In the genomic region with DNA sequence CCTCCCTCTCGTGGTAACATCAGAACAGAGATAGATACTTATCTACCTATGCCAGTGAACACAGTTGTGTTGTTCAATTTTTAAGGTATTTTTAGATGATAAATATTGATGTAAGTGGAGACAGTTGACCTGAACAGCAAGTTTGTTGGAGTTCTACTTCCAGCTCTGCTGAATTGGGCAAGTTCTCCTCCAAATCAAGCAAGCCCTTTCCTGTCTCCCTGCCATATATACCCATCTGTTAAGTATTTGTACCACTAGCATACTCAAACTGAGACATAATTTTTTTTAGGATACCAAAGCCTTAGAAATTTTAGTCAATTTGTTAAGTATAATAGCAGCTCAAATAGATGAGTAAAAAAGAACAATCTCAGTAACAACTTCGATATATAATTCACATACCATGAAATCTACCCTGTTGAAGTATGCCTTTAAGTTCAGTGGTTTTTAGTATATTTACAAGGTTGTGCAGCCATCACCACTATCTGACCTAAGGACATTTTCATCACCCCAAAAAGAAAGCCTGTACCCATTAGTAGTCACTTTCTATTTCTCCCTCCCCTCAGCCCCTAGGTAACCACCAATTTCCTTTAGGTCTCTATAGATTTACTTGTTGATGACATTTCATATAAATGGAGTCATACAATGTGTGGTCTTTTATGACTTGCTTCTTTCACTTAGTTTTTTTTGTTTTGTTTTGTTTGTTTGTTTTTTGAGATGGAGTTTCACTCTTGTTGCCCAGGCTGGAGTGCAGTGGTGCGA, we compare ENCODE assay signal across 19 cellular contexts.
DNase-seq lines count a peak whose midpoint lies in the region; ATAC-seq and TF ChIP-seq lines count a peak whose summit lies in the region.
"Had no signal": no experiment of that assay in that cellular context is flagged by ENCODE, and none has a peak within 500 bp of the region (broad histone marks: within the 10 kb centered on the region; RNA-seq: fewer than 3 reads in every experiment).

No MANE protein-coding gene starts in this region.

- POLR2A ChIA-PET in activated CD4-positive, alpha-beta T cell treated with anti-CD3 and anti-CD28 coated beads for 36 hours (lab: Charles Lee), result no interaction called here
- POLR2A ChIA-PET in CD8-positive, alpha-beta T cell (lab: Charles Lee), result interaction anchor here (0.5 to 1.4 kb wide), 3 partner anchors 7 to 139 kb away, joined by 3 to 4 read pairs (median 4); no protein-coding TSS in a partner anchor
- POLR2A ChIA-PET in activated CD8-positive, alpha-beta T cell treated with anti-CD3 and anti-CD28 coated beads, Interleukin-2, amount 10 ng/mL, durations not matched to agents 7 days and 5 days (lab: Charles Lee), result interaction anchor here (1.0 kb wide), 1 partner anchor 166 kb away, joined by 3 read pairs; no protein-coding TSS in a partner anchor

- H3K27ac ChIP-seq in CD8-positive, alpha-beta T cell (ENCODE audit: low read depth, low read length), result no peak overlapping the region
- H3K27ac ChIP-seq: BLaER1 treated with 17β-estradiol and CSF1 and Interleukin-3, amounts not matched to agents 10 nM and 100 nM; foreskin keratinocyte; hepatocyte; neutrophil had no signal

- intact Hi-C loops in activated CD4-positive, alpha-beta T cell treated with anti-CD3 and anti-CD28 coated beads for 36 hours (cut with DNase I, micrococcal nuclease), result no loop called here
- intact Hi-C loops in CD8-positive, alpha-beta T cell (cut with DNase I, micrococcal nuclease), result loop anchor here (5.0 kb wide), 2 partner anchors 42 to 63 kb away; a partner anchor contains a TSS

- H3K36me3 ChIP-seq in CD8-positive, alpha-beta T cell (ENCODE audit: insufficient read depth, low read length), result peaks cover 14% of the 10 kb centered on the region

- H3K36me3 Mint-ChIP-seq in activated CD4-positive, alpha-beta T cell treated with anti-CD3 and anti-CD28 coated beads for 36 hours (ENCODE audit: low read depth), result peaks cover 49% of the 10 kb centered on the region
- peaks cover 79% of the 10 kb centered on the region for H3K36me3 Mint-ChIP-seq in CD8-positive, alpha-beta T cell
- H3K36me3 Mint-ChIP-seq in activated CD8-positive, alpha-beta T cell treated with anti-CD3 and anti-CD28 coated beads, Interleukin-2, amount 10 ng/mL, durations not matched to agents 7 days and 5 days (ENCODE audit: low read depth), result peaks cover 74% of the 10 kb centered on the region
- peaks cover 24 to 39% of the 10 kb centered on the region in 2 donors for H3K36me3 Mint-ChIP-seq in naive B cell

- peaks cover 46% of the 10 kb centered on the region for H3K4me1 Mint-ChIP-seq in activated CD4-positive, alpha-beta T cell treated with anti-CD3 and anti-CD28 coated beads for 36 hours
- peaks cover 60% of the 10 kb centered on the region for H3K4me1 Mint-ChIP-seq in CD8-positive, alpha-beta T cell (ENCODE audit: low read depth)
- peaks cover 46% of the 10 kb centered on the region for H3K4me1 Mint-ChIP-seq in activated CD8-positive, alpha-beta T cell treated with anti-CD3 and anti-CD28 coated beads, Interleukin-2, amount 10 ng/mL, durations not matched to agents 7 days and 5 days (ENCODE audit: low read depth)
- peaks cover 15 to 23% (median 16%) of the 10 kb centered on the region in 3 donors for H3K4me1 Mint-ChIP-seq in naive B cell

- no peak overlapping the region for H3K4me3 Mint-ChIP-seq in activated CD4-positive, alpha-beta T cell treated with anti-CD3 and anti-CD28 coated beads for 36 hours
- no peak overlapping the region for H3K4me3 Mint-ChIP-seq in CD8-positive, alpha-beta T cell
- H3K4me3 Mint-ChIP-seq in activated CD8-positive, alpha-beta T cell treated with anti-CD3 and anti-CD28 coated beads, Interleukin-2, amount 10 ng/mL, durations not matched to agents 7 days and 5 days, result no peak overlapping the region
- no peak overlapping the region for H3K4me3 Mint-ChIP-seq in naive B cell

- no peaks in the 10 kb centered on the region for H3K27me3 ChIP-seq in CD8-positive, alpha-beta T cell (ENCODE audit: insufficient read depth, low read length)
- H3K27me3 ChIP-seq: BLaER1 treated with 17β-estradiol and CSF1 and Interleukin-3, amounts not matched to agents 10 nM and 100 nM; foreskin keratinocyte; hepatocyte; neutrophil had no signal

- H3K27me3 Mint-ChIP-seq in activated CD4-positive, alpha-beta T cell treated with anti-CD3 and anti-CD28 coated beads for 36 hours, result no peaks in the 10 kb centered on the region
- H3K27me3 Mint-ChIP-seq in CD8-positive, alpha-beta T cell (ENCODE audit: low read depth), result no peaks in the 10 kb centered on the region
- H3K27me3 Mint-ChIP-seq in activated CD8-positive, alpha-beta T cell treated with anti-CD3 and anti-CD28 coated beads, Interleukin-2, amount 10 ng/mL, durations not matched to agents 7 days and 5 days (ENCODE audit: low read depth), result no peaks in the 10 kb centered on the region
- no peaks in the 10 kb centered on the region for H3K27me3 Mint-ChIP-seq in naive B cell

- no peak for TF ChIP-seq CTCF in CD8-positive, alpha-beta T cell (IDR thresholded peaks at IDR 0.05)

- H3K27ac Mint-ChIP-seq in activated CD4-positive, alpha-beta T cell treated with anti-CD3 and anti-CD28 coated beads for 36 hours, result peak overlapping the region; percentile 53
- H3K27ac Mint-ChIP-seq in CD8-positive, alpha-beta T cell, result peak overlapping the region; percentile 72
- H3K27ac Mint-ChIP-seq in activated CD8-positive, alpha-beta T cell treated with anti-CD3 and anti-CD28 coated beads, Interleukin-2, amount 10 ng/mL, durations not matched to agents 7 days and 5 days, result peak overlapping the region; percentile 65
- H3K27ac Mint-ChIP-seq in naive B cell, result peak overlapping the region in 4 of 6 donors; percentile 5 to 81 (median 59)

- H3K4me3 ChIP-seq in CD8-positive, alpha-beta T cell (ENCODE audit: low read depth, low read length), result no peak overlapping the region
- H3K4me3 ChIP-seq: BLaER1 treated with 17β-estradiol and CSF1 and Interleukin-3, amounts not matched to agents 10 nM and 100 nM; hepatocyte; mucosa of descending colon had no signal

- H3K4me1 ChIP-seq in CD8-positive, alpha-beta T cell (ENCODE audit: insufficient read depth, low read length), result peaks cover 41% of the 10 kb centered on the region
- H3K4me1 ChIP-seq: foreskin keratinocyte had no signal

- CTCF ChIA-PET in activated CD4-positive, alpha-beta T cell treated with anti-CD3 and anti-CD28 coated beads for 36 hours (lab: Charles Lee), result interaction anchor here (0.6 to 1.7 kb wide), 5 partner anchors 30 to 1133 kb away, joined by 3 to 4 read pairs (median 3); no protein-coding TSS in a partner anchor
- CTCF ChIA-PET in CD8-positive, alpha-beta T cell (lab: Charles Lee), result no interaction called here
- CTCF ChIA-PET in activated CD8-positive, alpha-beta T cell treated with anti-CD3 and anti-CD28 coated beads, Interleukin-2, amount 10 ng/mL, durations not matched to agents 7 days and 5 days (lab: Charles Lee), result interaction anchor here (1.2 to 1.3 kb wide), 3 partner anchors 10 to 209 kb away, joined by 3 to 5 read pairs (median 4); no protein-coding TSS in a partner anchor

- H3K9me3 ChIP-seq in CD8-positive, alpha-beta T cell (ENCODE audit: low read length), result no peaks in the 10 kb centered on the region
- H3K9me3 ChIP-seq: BLaER1 treated with 17β-estradiol and CSF1 and Interleukin-3, amounts not matched to agents 10 nM and 100 nM; mucosa of descending colon; neutrophil had no signal

- ATAC-seq in activated CD4-positive, alpha-beta T cell treated with anti-CD3 and anti-CD28 coated beads for 36 hours, result peak; percentile 59
- no peak for ATAC-seq in CD8-positive, alpha-beta T cell
- ATAC-seq in activated CD8-positive, alpha-beta T cell treated with anti-CD3 and anti-CD28 coated beads, Interleukin-2, amount 10 ng/mL, durations not matched to agents 7 days and 5 days, result peak; percentile 50
- no peak for ATAC-seq in naive B cell (ENCODE audit: low read depth in 2 of 2)
- ATAC-seq in GM21423 (IDR thresholded peaks at IDR 0.05; ENCODE audit: unreplicated experiment), result no peak
- ATAC-seq: foreskin keratinocyte, mucosa of descending colon had no signal

- no peak for DNase-seq in activated CD4-positive, alpha-beta T cell treated with anti-CD3 and anti-CD28 coated beads for 36 hours
- no peak for DNase-seq in activated CD4-positive, alpha-beta T cell treated with anti-CD3 and anti-CD28 coated beads for 48 hours
- no peak for DNase-seq in CD8-positive, alpha-beta T cell
- DNase-seq in activated CD8-positive, alpha-beta T cell treated with anti-CD3 and anti-CD28 coated beads, Interleukin-2, amount 10 ng/mL, durations not matched to agents 7 days and 5 days, result no peak
- no peak for DNase-seq in naive B cell
- DNase-seq in activated gamma-delta T cell treated with Interleukin-2 at 50 U/mL for 16 hours, result no peak
- DNase-seq in stimulated activated CD4-positive, alpha-beta T cell treated with anti-CD3 and anti-CD28 coated beads, Interleukin-4, amount 100 ng/mL, for 24 hours, result no peak
- DNase-seq: aorta, caudate nucleus, DMS 273 treated with DMSO at 0.1 percent for 48 hours, foreskin keratinocyte, KBM-7, mucosa of descending colon, NCI-H2171, NCI-H526 had no signal

- H3K9me3 Mint-ChIP-seq in activated CD4-positive, alpha-beta T cell treated with anti-CD3 and anti-CD28 coated beads for 36 hours (ENCODE audit: low read depth), result no peaks in the 10 kb centered on the region
- no peaks in the 10 kb centered on the region for H3K9me3 Mint-ChIP-seq in CD8-positive, alpha-beta T cell
- H3K9me3 Mint-ChIP-seq in activated CD8-positive, alpha-beta T cell treated with anti-CD3 and anti-CD28 coated beads, Interleukin-2, amount 10 ng/mL, durations not matched to agents 7 days and 5 days (ENCODE audit: insufficient read depth), result peaks cover 3% of the 10 kb centered on the region
- no peaks in the 10 kb centered on the region for H3K9me3 Mint-ChIP-seq in naive B cell

Comparison
In these comparisons a context has a peak if more than half of its experiments do, and no peak if none do; other contexts are left out.
1. ATAC-seq: peak in activated CD4-positive, alpha-beta T cell treated with anti-CD3 and anti-CD28 coated beads for 36 hours (single experiment) and activated CD8-positive, alpha-beta T cell treated with anti-CD3 and anti-CD28 coated beads, Interleukin-2, amount 10 ng/mL, durations not matched to agents 7 days and 5 days (single experiment); none in CD8-positive, alpha-beta T cell (single experiment), naive B cell (0 of 2) and GM21423 (single experiment).
2. intact Hi-C loops: an anchor here in CD8-positive, alpha-beta T cell (5.0 kb wide); none called in activated CD4-positive, alpha-beta T cell treated with anti-CD3 and anti-CD28 coated beads for 36 hours.
3. Peak in every context shown above with its lines, with median percentiles within 50 percentile points of each other: H3K27ac Mint-ChIP-seq.